Comparison of ENCODE assay signal across 21 cellular contexts in genomic region chr1:221823566-221823965, GRCh38.
DNase-seq lines count a peak whose midpoint lies in the region; ATAC-seq and TF ChIP-seq lines count a peak whose summit lies in the region.
"Had no signal": no experiment of that assay in that cellular context is flagged by ENCODE, and none has a peak within 500 bp of the region (broad histone marks: within the 10 kb centered on the region; RNA-seq: fewer than 3 reads in every experiment).

No MANE protein-coding gene starts in this region.

- in situ Hi-C loops in GM23248 (cut with MboI) = no loop called here

- peaks cover 9% of the 10 kb centered on the region; the same call in 1 of the 2 replicates for H3F3A ChIP-seq in GM23248 (ENCODE audit: insufficient read depth)

- peaks cover 21% of the 10 kb centered on the region for H3K4me1 ChIP-seq in GM23248 (ENCODE audit: insufficient read depth)

- no peaks in the 10 kb centered on the region for H3K36me3 ChIP-seq in GM23248 (ENCODE audit: low read depth)
- H3K36me3 ChIP-seq: gastrocnemius medialis had no signal

- H3K27ac Mint-ChIP-seq in natural killer cell treated with Interleukin-12 subunit alpha and Interleukin-12 subunit beta and Interleukin-15 and Interleukin-18, amount 100 ng/mL, for 72 hours = peak overlapping the region; percentile 91 to 93
- H3K27ac Mint-ChIP-seq in natural killer cell = peak overlapping the region in 1 of 2 donors; percentile 4
- peak overlapping the region; percentile 37 for H3K27ac Mint-ChIP-seq in stimulated activated naive B cell treated with anti-CD40 and anti-IgM and Interleukin-4, amounts not matched to agents 10 μg/mL and 1 μg/mL and 100 μg/mL, for 72 hours
- H3K27ac Mint-ChIP-seq: CD8-positive, alpha-beta T cell; T-helper 17 cell had no signal

- no peaks in the 10 kb centered on the region for H3K27me3 ChIP-seq in GM23248 (replicated peaks; ENCODE audit: insufficient read depth)
- H3K27me3 ChIP-seq: gastrocnemius medialis had no signal

- H3K4me3 Mint-ChIP-seq in natural killer cell treated with Interleukin-12 subunit alpha and Interleukin-12 subunit beta and Interleukin-15 and Interleukin-18, amount 100 ng/mL, for 72 hours = peak overlapping the region; percentile 83
- no peak overlapping the region for H3K4me3 Mint-ChIP-seq in natural killer cell
- no peak overlapping the region for H3K4me3 Mint-ChIP-seq in stimulated activated naive B cell treated with anti-CD40 and anti-IgM and Interleukin-4, amounts not matched to agents 10 μg/mL and 1 μg/mL and 100 μg/mL, for 72 hours
- H3K4me3 Mint-ChIP-seq: activated T-cell treated with anti-CD3 and anti-CD28 coated beads, Interleukin-2, amount 50 U/mL, for 4 hours; CD8-positive, alpha-beta T cell; memory B cell; neural crest cell; T-helper 17 cell had no signal

- peaks cover 67 to 70% of the 10 kb centered on the region in 2 donors for H3K4me1 Mint-ChIP-seq in natural killer cell treated with Interleukin-12 subunit alpha and Interleukin-12 subunit beta and Interleukin-15 and Interleukin-18, amount 100 ng/mL, for 72 hours (ENCODE audit: low read depth in 2 of 2)
- peaks cover 38 to 51% of the 10 kb centered on the region in 2 donors for H3K4me1 Mint-ChIP-seq in natural killer cell
- peaks cover 31 to 67% of the 10 kb centered on the region in 2 donors for H3K4me1 Mint-ChIP-seq in stimulated activated naive B cell treated with anti-CD40 and anti-IgM and Interleukin-4, amounts not matched to agents 10 μg/mL and 1 μg/mL and 100 μg/mL, for 72 hours

- no peak overlapping the region for H3K9ac ChIP-seq in GM23248

- no peak overlapping the region for H3K4me3 ChIP-seq in GM23248
- H3K4me3 ChIP-seq: gastrocnemius medialis had no signal

- H2AFZ ChIP-seq in GM23248 = no peak overlapping the region

- no peaks in the 10 kb centered on the region for H3K27me3 Mint-ChIP-seq in natural killer cell treated with Interleukin-12 subunit alpha and Interleukin-12 subunit beta and Interleukin-15 and Interleukin-18, amount 100 ng/mL, for 72 hours
- H3K27me3 Mint-ChIP-seq in natural killer cell (ENCODE audit: low read depth in 2 of 2) = no peaks in the 10 kb centered on the region
- no peaks in the 10 kb centered on the region for H3K27me3 Mint-ChIP-seq in stimulated activated naive B cell treated with anti-CD40 and anti-IgM and Interleukin-4, amounts not matched to agents 10 μg/mL and 1 μg/mL and 100 μg/mL, for 72 hours
- H3K27me3 Mint-ChIP-seq: memory B cell, T-helper 17 cell had no signal

- H4K20me1 ChIP-seq in GM23248 (ENCODE audit: insufficient read depth) = no peaks in the 10 kb centered on the region

- peak overlapping the region; percentile 24; the same call in 1 of the 2 replicates for H3K27ac ChIP-seq in GM23248
- H3K27ac ChIP-seq: gastrocnemius medialis had no signal

- ATAC-seq in natural killer cell treated with Interleukin-12 subunit alpha and Interleukin-12 subunit beta and Interleukin-15 and Interleukin-18, amount 100 ng/mL, for 72 hours = no peak
- no peak for ATAC-seq in natural killer cell
- peak; percentile 32 for ATAC-seq in HG03571 (IDR thresholded peaks at IDR 0.05; ENCODE audit: unreplicated experiment)
- no peak for ATAC-seq in stimulated activated naive B cell treated with anti-CD40 and anti-IgM and Interleukin-4, amounts not matched to agents 10 μg/mL and 1 μg/mL and 100 μg/mL, for 72 hours (replicated peaks)
- no peak for ATAC-seq in HG02642 (IDR thresholded peaks at IDR 0.05; ENCODE audit: poor library complexity, unreplicated experiment)
- ATAC-seq: CD8-positive, alpha-beta T cell; gastrocnemius medialis; HCT116; HepG2; T-helper 17 cell had no signal

- peak overlapping the region; percentile 20 for H3K4me2 ChIP-seq in GM23248 (ENCODE audit: unreplicated experiment)

- no peak for TF ChIP-seq CTCF in natural killer cell (IDR thresholded peaks at IDR 0.05)

- no peaks in the 10 kb centered on the region for H3K79me2 ChIP-seq in GM23248 (ENCODE audit: insufficient read depth)

- H3K9me2 ChIP-seq in GM23248 (ENCODE audit: insufficient read depth) = no peaks in the 10 kb centered on the region

- 54 to 57% methylated on average over 1 of the region's 1 CpG for WGBS in GM23248 (ENCODE audit: low coverage in 1 of 2, low lambda C conversion rate in 2 of 2, missing lambda C conversion rate in 2 of 2), 2 experiments

- H3K9me3 ChIP-seq in GM23248 (ENCODE audit: low read depth) = no peaks in the 10 kb centered on the region
- H3K9me3 ChIP-seq: gastrocnemius medialis had no signal

- H3K36me3 Mint-ChIP-seq in natural killer cell treated with Interleukin-12 subunit alpha and Interleukin-12 subunit beta and Interleukin-15 and Interleukin-18, amount 100 ng/mL, for 72 hours = no peaks in the 10 kb centered on the region
- no peaks in the 10 kb centered on the region for H3K36me3 Mint-ChIP-seq in natural killer cell
- H3K36me3 Mint-ChIP-seq in stimulated activated naive B cell treated with anti-CD40 and anti-IgM and Interleukin-4, amounts not matched to agents 10 μg/mL and 1 μg/mL and 100 μg/mL, for 72 hours = peaks cover 0 to 3% of the 10 kb centered on the region in 2 donors
- H3K36me3 Mint-ChIP-seq: CD8-positive, alpha-beta T cell; memory B cell had no signal

- intact Hi-C loops in natural killer cell (cut with micrococcal nuclease) = no loop called here

- peaks cover 3% of the 10 kb centered on the region for H3K9me3 Mint-ChIP-seq in natural killer cell treated with Interleukin-12 subunit alpha and Interleukin-12 subunit beta and Interleukin-15 and Interleukin-18, amount 100 ng/mL, for 72 hours
- H3K9me3 Mint-ChIP-seq in natural killer cell = no peaks in the 10 kb centered on the region
- H3K9me3 Mint-ChIP-seq in stimulated activated naive B cell treated with anti-CD40 and anti-IgM and Interleukin-4, amounts not matched to agents 10 μg/mL and 1 μg/mL and 100 μg/mL, for 72 hours = peaks cover 5 to 8% of the 10 kb centered on the region in 2 donors
- H3K9me3 Mint-ChIP-seq: activated T-cell treated with anti-CD3 and anti-CD28 coated beads, Interleukin-2, amount 50 U/mL, for 4 hours; CD8-positive, alpha-beta T cell; memory B cell had no signal

- no peak for DNase-seq in natural killer cell treated with Interleukin-12 subunit alpha and Interleukin-12 subunit beta and Interleukin-15 and Interleukin-18, amount 100 ng/mL, for 72 hours (ENCODE audit: low spot score)
- no peak for DNase-seq in natural killer cell
- DNase-seq in GM23248 = no peak
- DNase-seq in stimulated activated naive B cell treated with anti-CD40 and anti-IgM and Interleukin-4, amounts not matched to agents 10 μg/mL and 1 μg/mL and 100 μg/mL, for 72 hours = no peak
- no peak for DNase-seq in NCI-H774 (lab: John Stamatoyannopoulos, UW)
- DNase-seq in DMS53 treated with DMSO at 0.1 percent for 48 hours (lab: John Stamatoyannopoulos, UW; ENCODE audit: unreplicated experiment) = no peak
- DNase-seq: ACHN; activated CD4-positive, alpha-beta T cell treated with anti-CD3 and anti-CD28 coated beads for 4 hours; activated T-cell treated with anti-CD3 and anti-CD28 coated beads, Interleukin-2, amount 50 U/mL, for 4 hours; CD8-positive, alpha-beta T cell; cerebellar nuclear complex; gastrocnemius medialis; NCI-H82; retina; T-helper 17 cell had no signal
